In the genomic region with DNA sequence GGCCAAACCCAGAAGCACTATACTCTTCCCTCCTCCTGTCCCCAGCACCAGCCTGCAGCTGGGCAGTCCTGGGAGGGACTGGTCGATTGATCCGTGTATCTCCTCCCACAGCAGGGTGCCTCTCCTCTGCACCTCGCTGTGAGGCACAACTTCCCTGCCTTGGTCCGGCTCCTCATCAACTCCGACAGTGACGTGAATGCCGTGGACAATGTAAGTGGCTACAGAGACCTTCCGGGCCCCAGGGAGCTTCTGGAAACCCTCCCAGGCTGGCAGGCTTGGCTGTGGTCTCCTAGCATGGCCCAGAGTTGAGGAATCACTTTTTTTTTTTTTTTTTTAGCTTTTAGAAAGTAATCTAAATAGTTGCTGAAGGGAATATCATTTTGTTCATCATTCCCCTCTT, we compare ENCODE assay signal across 23 cellular contexts.
"Had no signal": no experiment of that assay in that cellular context is flagged by ENCODE, and none has a peak within 500 bp of the region (broad histone marks: within the 10 kb centered on the region; RNA-seq: fewer than 3 reads in every experiment).

No MANE protein-coding gene starts in this region.

- DNase-seq: activated CD4-positive, alpha-beta memory T cell treated with anti-CD3 and anti-CD28 coated beads for 36 hours; activated CD4-positive, alpha-beta T cell treated with anti-CD3 and anti-CD28 coated beads for 48 hours; activated CD4-positive, CD25-positive, alpha-beta regulatory T cell treated with anti-CD3 and anti-CD28 coated beads, Interleukin-2, amount 50 U/mL, for 72 hours; activated effector memory CD4-positive, alpha-beta T cell treated with anti-CD3 and anti-CD28 coated beads, Interleukin-2, amount 50 U/mL, for 16 hours; activated naive CD4-positive, alpha-beta T cell treated with Interleukin-2 at 50 U/mL for 16 hours; activated naive CD8-positive, alpha-beta T cell treated with anti-CD3 and anti-CD28 coated beads, Interleukin-2, amount 50 U/mL, for 24 hours; activated T-cell treated with anti-CD3 and anti-CD28 coated beads, Interleukin-2, amount 50 U/mL, for 4 hours; amygdala; brain microvascular endothelial cell; IMR-90; KBM-7; MV-4-11; NCI-H1092 treated with DMSO at 0.1 percent for 48 hours; NCI-H1417 treated with DMSO at 0.1 percent for 48 hours; NCI-H187; NCI-H2081; NCI-H510A treated with DMSO at 0.1 percent for 48 hours; PC-3; SHP77 treated with DMSO at 0.1 percent for 48 hours had no signal

- H3K4me3 Mint-ChIP-seq: activated CD4-positive, alpha-beta memory T cell treated with anti-CD3 and anti-CD28 coated beads for 36 hours; activated naive CD8-positive, alpha-beta T cell treated with anti-CD3 and anti-CD28 coated beads, Interleukin-2, amount 50 U/mL, for 24 hours; activated T-cell treated with anti-CD3 and anti-CD28 coated beads, Interleukin-2, amount 50 U/mL, for 4 hours; T-helper 1 cell treated with Interleukin-12 subunit alpha and Interleukin-12 subunit beta and Interleukin-4 antibody, amounts not matched to agents 30 μg/mL and 1 μg/mL, for 36 hours; WTC11 had no signal

- H3K27me3 Mint-ChIP-seq: activated CD4-positive, alpha-beta memory T cell treated with anti-CD3 and anti-CD28 coated beads for 36 hours; activated naive CD8-positive, alpha-beta T cell treated with anti-CD3 and anti-CD28 coated beads, Interleukin-2, amount 50 U/mL, for 24 hours had no signal

- H3K36me3 Mint-ChIP-seq: activated CD4-positive, alpha-beta memory T cell treated with anti-CD3 and anti-CD28 coated beads for 36 hours; activated naive CD4-positive, alpha-beta T cell treated with anti-CD3 and anti-CD28 coated beads, Interleukin-2, amount 50 U/mL, for 72 hours; WTC11 had no signal

- H3K27ac Mint-ChIP-seq: activated CD4-positive, alpha-beta memory T cell treated with anti-CD3 and anti-CD28 coated beads for 36 hours; activated naive CD4-positive, alpha-beta T cell treated with anti-CD3 and anti-CD28 coated beads, Interleukin-2, amount 50 U/mL, for 72 hours; activated naive CD8-positive, alpha-beta T cell treated with anti-CD3 and anti-CD28 coated beads, Interleukin-2, amount 50 U/mL, for 24 hours; T-helper 1 cell treated with Interleukin-12 subunit alpha and Interleukin-12 subunit beta and Interleukin-4 antibody, amounts not matched to agents 30 μg/mL and 1 μg/mL, for 36 hours; WTC11 had no signal

- H3K9me3 Mint-ChIP-seq: activated CD4-positive, alpha-beta memory T cell treated with anti-CD3 and anti-CD28 coated beads for 36 hours; activated naive CD4-positive, alpha-beta T cell treated with anti-CD3 and anti-CD28 coated beads, Interleukin-2, amount 50 U/mL, for 72 hours; activated naive CD8-positive, alpha-beta T cell treated with anti-CD3 and anti-CD28 coated beads, Interleukin-2, amount 50 U/mL, for 24 hours; activated T-cell treated with anti-CD3 and anti-CD28 coated beads, Interleukin-2, amount 50 U/mL, for 4 hours; T-helper 1 cell treated with Interleukin-12 subunit alpha and Interleukin-12 subunit beta and Interleukin-4 antibody, amounts not matched to agents 30 μg/mL and 1 μg/mL, for 36 hours had no signal

- H3K4me1 Mint-ChIP-seq: activated naive CD8-positive, alpha-beta T cell treated with anti-CD3 and anti-CD28 coated beads, Interleukin-2, amount 50 U/mL, for 24 hours; WTC11 had no signal

- ATAC-seq: activated naive CD4-positive, alpha-beta T cell treated with anti-CD3 and anti-CD28 coated beads, Interleukin-2, amount 50 U/mL, for 72 hours; activated naive CD8-positive, alpha-beta T cell treated with anti-CD3 and anti-CD28 coated beads, Interleukin-2, amount 50 U/mL, for 24 hours; activated T-cell treated with anti-CD3 and anti-CD28 coated beads, Interleukin-2, amount 50 U/mL, for 4 hours; PC-3; WTC11 had no signal

- H3K4me3 ChIP-seq: cardiac muscle cell had no signal
